ENCODE assay signal across 19 cellular contexts in the genomic region with DNA sequence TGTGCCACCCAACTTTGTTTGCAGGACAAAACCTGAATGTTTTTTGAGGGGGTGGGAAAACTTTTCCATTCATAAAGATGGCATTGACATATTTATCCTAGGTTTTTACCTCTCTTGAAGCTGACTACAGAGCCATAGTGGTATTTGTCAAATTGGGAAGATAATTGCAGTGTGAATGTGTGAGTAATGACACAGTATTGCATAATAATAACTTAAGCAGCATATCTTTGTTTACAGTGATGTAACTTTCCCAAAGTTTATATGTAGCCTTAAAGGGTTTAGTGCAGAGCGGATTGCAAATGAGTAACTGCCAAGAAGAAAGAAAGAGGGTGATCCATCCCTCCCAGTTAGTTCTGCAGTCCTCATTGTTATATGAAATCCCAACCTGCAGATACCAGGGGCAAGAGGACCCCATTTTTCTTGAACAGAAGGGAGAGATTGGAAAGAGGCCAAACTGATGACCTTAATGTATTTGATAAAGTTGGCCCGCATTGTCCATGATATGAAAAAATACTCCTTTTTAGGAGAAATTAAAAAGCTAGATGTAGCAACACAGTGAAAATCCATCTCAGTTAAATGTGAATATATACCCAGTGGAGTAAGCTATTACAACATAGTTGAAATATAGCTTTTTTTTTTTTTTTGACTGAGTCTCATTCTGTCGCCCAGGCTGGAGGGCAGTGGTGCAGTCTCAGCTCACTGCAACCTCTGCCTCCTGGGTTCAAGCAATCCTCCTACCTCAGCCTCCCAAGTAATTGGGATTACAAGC. TPM values are rescaled to one million over a fixed set of nuclear protein-coding genes. Genes with fewer than 3 reads are reported as not detected.
A peak's percentile ranks its signal among the peaks of the same experiment; 100 is the strongest.
DNase-seq lines count a peak whose midpoint lies in the region; ATAC-seq, FAIRE-seq and TF ChIP-seq lines count a peak whose summit lies in the region.
"Had no signal": no experiment of that assay in that cellular context is flagged by ENCODE, and none has a peak within 500 bp of the region (broad histone marks: within the 10 kb centered on the region; RNA-seq: fewer than 3 reads in every experiment).

No MANE protein-coding gene starts in this region.

- no peak for TF ChIP-seq POLR2A in IMR-90 (IDR thresholded peaks at IDR 0.05; ENCODE audit: low read depth, low read length)
- no peak for TF ChIP-seq POLR2A in K562 (conservative IDR thresholded peaks at IDR 0.05)

- H4K5ac ChIP-seq in IMR-90 (ENCODE audit: low read depth, low read length) (no peak overlapping the region), mesendoderm (ENCODE audit: low read length) (no peak overlapping the region)

- peaks cover 17% of the 10 kb centered on the region for H3K27me3 ChIP-seq in IMR-90 (ENCODE audit: control insufficient read depth, insufficient read depth, low read length)
- no peaks in the 10 kb centered on the region for H3K27me3 ChIP-seq in K562 (ENCODE audit: control insufficient read depth in 2 of 2, insufficient read depth in 2 of 2, low read length in 2 of 2)
- peaks cover 32% of the 10 kb centered on the region for H3K27me3 ChIP-seq in mesendoderm (ENCODE audit: insufficient read depth, low read length, poor library complexity)
- H3K27me3 ChIP-seq: tibial artery had no signal

- H3K27ac Mint-ChIP-seq in CD14-positive monocyte, result peak overlapping the region in 4 of 7 donors; percentile 42 to 73 (median 62)

- no peak overlapping the region for H2BK20ac ChIP-seq in IMR-90 (ENCODE audit: low read depth, low read length)

- no peak overlapping the region for H3K27ac ChIP-seq in IMR-90 (ENCODE audit: insufficient read depth, low read length)
- peak overlapping the region; percentile 85; the same call in 1 of the 3 replicates for H3K27ac ChIP-seq in K562 (ENCODE audit: extremely low read depth, low read depth, low read length)
- no peak overlapping the region for H3K27ac ChIP-seq in mesendoderm (ENCODE audit: low read depth, low read length)
- H3K27ac ChIP-seq: neutrophil had no signal

- H3K56ac ChIP-seq in IMR-90 (ENCODE audit: extremely low read depth, insufficient read depth, low read length), result no peak overlapping the region
- no peak overlapping the region for H3K56ac ChIP-seq in mesendoderm (ENCODE audit: low read length)

- CTCF ChIA-PET in IMR-90 (lab: Yijun Ruan, JAX), result interaction anchor here (0.7 to 0.9 kb wide), 2 partner anchors 119 to 1116 kb away, joined by 3 to 5 read pairs; no protein-coding TSS in a partner anchor
- CTCF ChIA-PET in K562 (lab: Yijun Ruan, JAX; ENCODE audit: low intra/inter-chr PET ratio), result no interaction called here

- no peak overlapping the region for H2AK9ac ChIP-seq in IMR-90 (replicated peaks; ENCODE audit: low read depth, low read length, poor library complexity)

- H3K36me3 Mint-ChIP-seq in CD14-positive monocyte, result peaks cover 4 to 11% of the 10 kb centered on the region in 2 donors

- no peak overlapping the region for H2BK15ac ChIP-seq in IMR-90 (ENCODE audit: low read depth, low read length)
- H2BK15ac ChIP-seq in mesendoderm (replicated peaks; ENCODE audit: low read depth), result no peak overlapping the region

- TF ChIP-seq EP300 in K562 (IDR thresholded peaks at IDR 0.05; ENCODE audit: low read length), result no peak

- H3K14ac ChIP-seq in IMR-90 (replicated peaks; ENCODE audit: low read depth, low read length), result no peak overlapping the region

- POLR2A ChIA-PET in IMR-90 (lab: Charles Lee; ENCODE audit: unreplicated experiment) (no interaction called here), K562 (lab: Yijun Ruan, JAX) (interaction anchor here (0.6 to 2.1 kb wide), 5 partner anchors 9 to 124 kb away, joined by 3 to 11 read pairs (median 4); no protein-coding TSS in a partner anchor)

- H3K79me1 ChIP-seq in IMR-90 (ENCODE audit: low read depth in 1 of 2, low read length in 2 of 2) (no peaks in the 10 kb centered on the region), mesendoderm (ENCODE audit: low read length) (no peaks in the 10 kb centered on the region)

- TF ChIP-seq CTCF in CD14-positive monocyte (IDR thresholded peaks at IDR 0.05) (no peak), IMR-90 (conservative IDR thresholded peaks at IDR 0.05; ENCODE audit: low read depth, low read length) (no peak), K562 (IDR thresholded peaks at IDR 0.05 in 2 of 3, conservative IDR thresholded peaks at IDR 0.05 in 1 of 3; ENCODE audit: insufficient read depth in 2 of 3, low read depth in 1 of 3, low read length in 3 of 3) (no peak)

- intact Hi-C loops in CD14-positive monocyte (cut with micrococcal nuclease), result no loop called here
- intact Hi-C loops in IMR-90 (cut with micrococcal nuclease), result loop anchor here (1.0 to 5.0 kb wide), 2 partner anchors 20 to 194 kb away; no protein-coding TSS in a partner anchor
- intact Hi-C loops in K562 (cut with micrococcal nuclease), result no loop called here
- intact Hi-C loops in posterior cingulate gyrus (cut with DNase I), result loop anchor here (10.0 kb wide), 1 partner anchor 216 kb away; no protein-coding TSS in a partner anchor

- no peak overlapping the region for H3K18ac ChIP-seq in IMR-90 (ENCODE audit: low read depth, low read length)
- no peak overlapping the region for H3K18ac ChIP-seq in mesendoderm (ENCODE audit: low read length)

- peaks cover 33 to 39% (median 36%) of the 10 kb centered on the region in 3 donors for H3K27me3 Mint-ChIP-seq in CD14-positive monocyte (ENCODE audit: low read depth in 3 of 3)

- no peak overlapping the region for H3K4ac ChIP-seq in IMR-90 (ENCODE audit: low read depth, low read length)
- no peak overlapping the region for H3K4ac ChIP-seq in mesendoderm (ENCODE audit: low read depth, low read length)

- TF ChIP-seq RAD21 in IMR-90 (IDR thresholded peaks at IDR 0.05; ENCODE audit: low read length) (no peak), K562 (CRISPR knock-in tag; conservative IDR thresholded peaks at IDR 0.05 in 1 of 2, IDR thresholded peaks at IDR 0.05 in 1 of 2) (no peak)

- H2BK5ac ChIP-seq in IMR-90 (ENCODE audit: low read depth, low read length, poor library complexity, severe bottlenecking) (no peak overlapping the region), mesendoderm (ENCODE audit: low read length) (no peak overlapping the region)

- H3K4me3 Mint-ChIP-seq in CD14-positive monocyte, result no peak overlapping the region

- H3K4me2 ChIP-seq in IMR-90 (ENCODE audit: low read depth, low read length) (no peak overlapping the region), K562 (ENCODE audit: insufficient read depth, low read length) (no peak overlapping the region), mesendoderm (ENCODE audit: low read length) (no peak overlapping the region)

- H4K91ac ChIP-seq in IMR-90 (ENCODE audit: insufficient read depth, low read depth, low read length), result no peak overlapping the region

- H2AFZ ChIP-seq in IMR-90 (replicated peaks; ENCODE audit: low read length, poor library complexity) (no peak overlapping the region), K562 (ENCODE audit: low read depth, low read length) (peak overlapping the region; percentile 14; the same call in 1 of the 2 replicates)

- dilution Hi-C loops in IMR-90 (cut with HindIII; ENCODE audit: low sequenced_read_pairs, unreplicated experiment), result no loop called here

- FAIRE-seq in K562 (lab: Jason Lieb, UNC), result peak; percentile 23

- BruUV-seq in IMR-90 (replicated peaks; lab: Mats Ljungman, UMichigan), result no TSS peak
- BruUV-seq in K562 (replicated peaks; lab: Mats Ljungman, UMichigan), result no TSS peak

- H4K20me1 ChIP-seq in IMR-90 (ENCODE audit: insufficient read depth, low read length), result no peaks in the 10 kb centered on the region
- H4K20me1 ChIP-seq in K562 (replicated peaks; ENCODE audit: control insufficient read depth, insufficient read depth, low read length), result no peaks in the 10 kb centered on the region

- H3K4me3 ChIP-seq in IMR-90 (ENCODE audit: insufficient read depth, low read depth, low read length), result no peak overlapping the region
- H3K4me3 ChIP-seq in K562, result no peak overlapping the region
- H3K4me3 ChIP-seq in mesendoderm (ENCODE audit: low read length), result no peak overlapping the region

- H2AK5ac ChIP-seq in IMR-90 (ENCODE audit: low read depth, low read length) (no peak overlapping the region), mesendoderm (ENCODE audit: low read length) (no peak overlapping the region)

- in situ Hi-C loops in IMR-90 (cut with MboI; ENCODE audit: low sequenced_read_pairs), result loop anchor here (10.0 kb wide), 1 partner anchor 276 kb away; no protein-coding TSS in a partner anchor
- in situ Hi-C loops in K562 (cut with MboI), result no loop called here

- H3K23ac ChIP-seq in IMR-90 (ENCODE audit: low read depth, low read length) (no peak overlapping the region), mesendoderm (ENCODE audit: low read length) (no peak overlapping the region)

- H3K4me1 ChIP-seq in IMR-90 (ENCODE audit: control insufficient read depth, insufficient read depth, low read length) (no peaks in the 10 kb centered on the region; the same call in 1 of the 2 replicates), K562 (replicated peaks in 1 of 2; ENCODE audit: control insufficient read depth in 2 of 2, insufficient read depth in 2 of 2, low read length in 2 of 2) (peaks cover 20 to 25% of the 10 kb centered on the region in 2 experiments; a peak in 4 of 5 replicates), mesendoderm (ENCODE audit: control insufficient read depth, low read depth, low read length) (no peaks in the 10 kb centered on the region)

- H3K36me3 ChIP-seq in IMR-90 (ENCODE audit: control insufficient read depth, insufficient read depth, low read length) (no peaks in the 10 kb centered on the region), K562 (ENCODE audit: control insufficient read depth, insufficient read depth, low read length) (no peaks in the 10 kb centered on the region), mesendoderm (ENCODE audit: control insufficient read depth, insufficient read depth, low read length) (no peaks in the 10 kb centered on the region)
- H3K36me3 ChIP-seq: neutrophil, tibial artery had no signal

- H3K9me3 ChIP-seq in IMR-90 (ENCODE audit: control insufficient read depth, insufficient read depth, low read length) (no peaks in the 10 kb centered on the region), K562 (replicated peaks; ENCODE audit: control insufficient read depth, insufficient read depth, low read depth, low read length) (no peaks in the 10 kb centered on the region)
- H3K9me3 ChIP-seq: neutrophil, tibial artery had no signal

- no peaks in the 10 kb centered on the region for H3K79me2 ChIP-seq in K562 (ENCODE audit: control insufficient read depth, insufficient read depth, low read length)
- H3K79me2 ChIP-seq in mesendoderm (ENCODE audit: control insufficient read depth, insufficient read depth, low read length), result no peaks in the 10 kb centered on the region

- H2BK120ac ChIP-seq in IMR-90 (ENCODE audit: low read depth, low read length), result no peak overlapping the region
- no peak overlapping the region for H2BK120ac ChIP-seq in mesendoderm (ENCODE audit: low read depth, low read length)

- DNase-seq in CD14-positive monocyte (ENCODE audit: low spot score) (no peak), IMR-90 (peak; percentile 36), K562 (ENCODE audit: extremely low read depth in 1 of 4, low spot score in 3 of 4) (no peak), iris pigment epithelial cell (ENCODE audit: low read depth) (peak; percentile 80), mesendoderm (no peak), posterior cingulate gyrus (no peak)
- DNase-seq in activated naive CD4-positive, alpha-beta T cell (lab: John Stamatoyannopoulos, UW), result no peak
- DNase-seq: activated naive CD4-positive, alpha-beta T cell treated with Interleukin-2 at 50 U/mL for 16 hours; effector memory CD4-positive, alpha-beta T cell; islet precursor cell; midbrain; NCI-H1436 treated with DMSO at 0.1 percent for 48 hours; NCI-H446; stimulated activated CD4-positive, alpha-beta T cell treated with anti-CD3 and anti-CD28 coated beads, Interleukin-4, amount 100 ng/mL, for 4 hours; T-helper 1 cell; tibial artery had no signal

- no peak overlapping the region for H4K8ac ChIP-seq in IMR-90 (ENCODE audit: low read depth in 2 of 2, low read length in 2 of 2)
- H4K8ac ChIP-seq in mesendoderm (ENCODE audit: low read depth, low read length), result no peak overlapping the region

- H3K4me1 Mint-ChIP-seq in CD14-positive monocyte, result peaks cover 37% of the 10 kb centered on the region

- H3K9me3 Mint-ChIP-seq in CD14-positive monocyte, result peaks cover 0 to 7% (median 0%) of the 10 kb centered on the region in 7 donors

- H3K9ac ChIP-seq in IMR-90 (ENCODE audit: low read depth, low read length) (no peak overlapping the region), K562 (ENCODE audit: insufficient read depth in 1 of 2, low read depth in 2 of 2, low read length in 2 of 2) (peak overlapping the region in 1 of 2 experiments; percentile 79; a peak in 1 of 4 replicates), mesendoderm (ENCODE audit: low read length) (no peak overlapping the region)

- WGBS in IMR-90 (ENCODE audit: extremely low coverage in 2 of 2, insufficient read length in 1 of 2), 2 experiments, result no CpG with 5 or more reads among the region's 3 CpGs
- 81% methylated on average over 3 of the region's 3 CpGs for WGBS in K562 (ENCODE audit: insufficient coverage, low coverage, missing lambda C conversion rate)
- WGBS in mesendoderm (ENCODE audit: extremely low coverage, insufficient coverage, low lambda C conversion rate), result no CpG with 5 or more reads among the region's 3 CpGs

- ATAC-seq in IMR-90 (ENCODE audit: low read depth), result peak; percentile 46
- no peak for ATAC-seq in K562
- no peak for ATAC-seq in HG03196 (IDR thresholded peaks at IDR 0.05; ENCODE audit: unreplicated experiment)
- ATAC-seq: activated CD4-positive, CD25-positive, alpha-beta regulatory T cell treated with anti-CD3 and anti-CD28 coated beads, Interleukin-2, amount 50 U/mL, for 24 hours had no signal

- H3K9me1 ChIP-seq in IMR-90 (ENCODE audit: insufficient read depth, low read length) (no peaks in the 10 kb centered on the region), K562 (ENCODE audit: control insufficient read depth, insufficient read depth, low read length) (no peaks in the 10 kb centered on the region)

RNA-seq across cellular contexts. Expression of a gene that starts 23.7 kb away (rescaled TPM):
- polyA plus RNA-seq in CD14-positive monocyte (1 to 10 TPM; 1.4 to 5.3 TPM), IMR-90 (2012; rRNA removed) (1.6 and 1.8 TPM in 2 replicates), K562 (2011; rRNA removed) (9.8 and 11.5 TPM in 2 replicates), K562 (2014; fragmentation: Illumina TruSeq; extraction: Trizol) (8.5 and 9.1 TPM in 2 replicates), K562 (2014; fragmentation: Nextera tagmentation; extraction: Ambion mirVana) (10 to 100 TPM in 1 of 2 experiments, 1 to 10 TPM in 1; 5.3 to 10.1 TPM), K562 (2014; rRNA removed) (7.0 and 8.6 TPM in 2 replicates)
- total RNA-seq in IMR-90 (2012; rRNA removed) (2.2 TPM in 2 replicates), K562 (2014; rRNA removed) (6.5 and 9.5 TPM in 2 replicates), K562 (2014; rRNA removed; fragmentation: Illumina TruSeq; extraction: Trizol) (20.3 and 22.6 TPM in 2 replicates), K562 (2015; rRNA removed; fragmentation: Illumina TruSeq; extraction: Trizol) (16.1 and 16.2 TPM in 2 replicates), K562 (2021) (24.2 and 24.9 TPM in 2 replicates)
- polyA plus RNA-seq in IMR-90 (2012; cell fraction: cytosol; rRNA removed), result 0.60 and 1.2 TPM in 2 replicates
- polyA plus RNA-seq in IMR-90 (2012; cell fraction: nucleus; rRNA removed; ENCODE audit: low replicate concordance), result 0.83 and 1.2 TPM in 2 replicates
- 64.5 and 151 TPM in 2 replicates for total RNA-seq in K562 (2011; cell fraction: chromatin; rRNA removed; ENCODE audit: low replicate concordance)
- total RNA-seq in K562 (2011; cell fraction: nucleolus; rRNA removed), result 18.0 and 29.1 TPM in 2 replicates
- total RNA-seq in K562 (2011; cell fraction: nucleoplasm; rRNA removed), result 50.7 and 73.9 TPM in 2 replicates
- 12.0 and 15.8 TPM in 2 replicates for polyA plus RNA-seq in K562 (2011; cell fraction: cytosol; rRNA removed)
- 17.4 and 18.8 TPM in 2 replicates for polyA plus RNA-seq in K562 (2011; cell fraction: nucleus; rRNA removed)
- 3.9 and 4.2 TPM in 2 replicates for polyA plus RNA-seq in K562 (2012)
- polyA minus RNA-seq in K562 (2011; rRNA and poly(A)+ RNA removed), result 37.6 and 46.6 TPM in 2 replicates
- 14.5 and 18.2 TPM in 2 replicates for polyA minus RNA-seq in K562 (2011; cell fraction: cytosol; rRNA and poly(A)+ RNA removed)
- 45.4 and 75.9 TPM in 2 replicates for polyA minus RNA-seq in K562 (2011; cell fraction: nucleus; rRNA and poly(A)+ RNA removed)
- 0.46 TPM for polyA plus RNA-seq in mesendoderm (2013, experiment 1 of 2)
- 0.45 TPM for polyA plus RNA-seq in mesendoderm (2013, experiment 2 of 2)

Comparison
In these comparisons a context has a peak if more than half of its experiments do, and no peak if none do; other contexts are left out.
1. DNase-seq: peak in IMR-90 (single experiment) and iris pigment epithelial cell (single experiment); none in CD14-positive monocyte (single experiment), K562 (0 of 4), mesendoderm (single experiment), activated naive CD4-positive, alpha-beta T cell (0 of 4) and posterior cingulate gyrus (0 of 10).
2. intact Hi-C loops: an anchor here in IMR-90 (1.0 to 5.0 kb wide) and posterior cingulate gyrus (10.0 kb wide); none called in CD14-positive monocyte and K562.